Comparison of ENCODE assay signal across 16 cellular contexts in the genomic region with DNA sequence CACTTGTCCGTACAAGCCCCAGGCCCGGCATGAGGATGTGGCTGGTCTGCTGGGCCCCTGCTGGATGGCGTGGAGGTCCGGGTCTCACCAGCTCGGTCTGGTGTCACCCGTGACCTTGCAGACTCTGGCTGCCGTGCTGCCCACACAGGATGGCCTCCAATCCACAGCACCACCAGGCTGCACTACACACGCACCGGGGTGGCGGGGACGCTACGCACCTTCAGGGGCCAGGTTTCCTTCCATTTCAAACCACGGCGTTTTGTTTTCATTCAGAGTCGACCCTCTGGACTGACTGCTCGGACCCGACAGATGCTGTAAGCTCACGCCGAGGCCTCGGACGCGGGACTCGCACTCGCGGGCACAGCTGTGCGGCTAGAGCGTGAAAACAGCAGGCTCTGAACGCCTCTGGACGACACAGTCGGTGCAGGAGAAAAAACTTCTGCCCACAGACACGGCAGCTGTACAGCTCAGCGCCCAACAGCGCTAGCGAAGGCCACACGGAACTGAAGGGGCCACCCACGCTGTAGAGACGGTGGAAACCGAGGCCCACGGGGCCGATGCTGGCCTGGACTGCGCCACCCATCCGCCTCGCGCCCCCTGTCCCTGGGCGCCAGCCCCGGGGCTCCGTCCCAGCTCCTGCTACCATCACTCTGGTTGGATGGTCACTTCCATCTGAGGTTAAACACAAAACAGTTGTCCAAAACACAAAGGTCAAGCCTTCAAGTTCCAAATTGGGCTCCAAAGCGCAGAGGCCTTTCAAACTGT. TPM values are rescaled to one million over a fixed set of nuclear protein-coding genes. Genes with fewer than 3 reads are reported as not detected.
A peak's percentile ranks its signal among the peaks of the same experiment; 100 is the strongest.
DNase-seq lines count a peak whose midpoint lies in the region; TF ChIP-seq lines count a peak whose summit lies in the region.
"Had no signal": no experiment of that assay in that cellular context is flagged by ENCODE, and none has a peak within 500 bp of the region (broad histone marks: within the 10 kb centered on the region; RNA-seq: fewer than 3 reads in every experiment).

No MANE protein-coding gene starts in this region.

- in situ Hi-C loops in brain microvascular endothelial cell (cut with HindIII; ENCODE audit: low pct_ligation_motif_present, low sequenced_read_pairs), result no loop called here

- H3K27me3 ChIP-seq in neural progenitor cell, result no peaks in the 10 kb centered on the region
- H3K27me3 ChIP-seq in thyroid gland, result no peaks in the 10 kb centered on the region
- H3K27me3 ChIP-seq in brain microvascular endothelial cell (replicated peaks), result no peaks in the 10 kb centered on the region

- 88 to 91% methylated on average over 34 to 48 of the region's 48 CpGs for WGBS in thyroid gland, 2 donors

- CTCF ChIA-PET in RWPE1 (lab: Yijun Ruan, JAX), result interaction anchor here (0.7 to 1.4 kb wide), 2 partner anchors 15 kb away, joined by 3 to 4 read pairs; no protein-coding TSS in a partner anchor

- H3K27me3 Mint-ChIP-seq in chondrocyte (ENCODE audit: low read depth) (no peaks in the 10 kb centered on the region), neural progenitor cell (ENCODE audit: insufficient read depth, low read depth) (peaks cover 2% of the 10 kb centered on the region)

- no peak overlapping the region for H3K4me3 Mint-ChIP-seq in chondrocyte (ENCODE audit: unreplicated experiment)
- no peak overlapping the region for H3K4me3 Mint-ChIP-seq in neural progenitor cell

- H3K27ac Mint-ChIP-seq in chondrocyte (ENCODE audit: unreplicated experiment) (no peak overlapping the region), neural progenitor cell (no peak overlapping the region)

- no peak overlapping the region for H2AFZ ChIP-seq in neural progenitor cell (replicated peaks)
- H2AFZ ChIP-seq: PC-9 had no signal

- H3K9me3 Mint-ChIP-seq in chondrocyte (ENCODE audit: low read depth) (no peaks in the 10 kb centered on the region), neural progenitor cell (no peaks in the 10 kb centered on the region)

- H3K9me3 ChIP-seq in neural progenitor cell (ENCODE audit: low read depth) (no peaks in the 10 kb centered on the region), thyroid gland (no peaks in the 10 kb centered on the region)

- H3K4me3 ChIP-seq in neural progenitor cell (no peak overlapping the region), thyroid gland (replicated peaks in 1 of 3) (no peak overlapping the region), brain microvascular endothelial cell (ENCODE audit: low read depth, low read length) (no peak overlapping the region)
- H3K4me3 ChIP-seq: K562, PC-9 had no signal

- H3F3A ChIP-seq in neural progenitor cell (ENCODE audit: low read depth), result no peaks in the 10 kb centered on the region

- no peak overlapping the region for H3K9ac ChIP-seq in neural progenitor cell

- H4K20me1 ChIP-seq in neural progenitor cell (ENCODE audit: low read depth), result no peaks in the 10 kb centered on the region

- H3K27ac ChIP-seq in RWPE1 (peak overlapping the region; percentile 51), neural progenitor cell (no peak overlapping the region), thyroid gland (peak overlapping the region; percentile 4 to 65 (median 53)), brain microvascular endothelial cell (no peak overlapping the region)
- H3K27ac ChIP-seq: HL-60, PC-9 had no signal

- DNase-seq in RWPE1 (ENCODE audit: low spot score), result no peak
- peak; percentile 83 for DNase-seq in chondrocyte (ENCODE audit: low spot score)
- no peak for DNase-seq in neural progenitor cell (ENCODE audit: low spot score)
- no peak for DNase-seq in thyroid gland
- no peak for DNase-seq in NCI-H1105 (lab: John Stamatoyannopoulos, UW)
- DNase-seq in mesenteric fat pad (ENCODE audit: low spot score), result no peak
- DNase-seq in brain microvascular endothelial cell, result no peak
- DNase-seq: DMS 273 treated with DMSO at 0.1 percent for 48 hours; NCI-H1436 treated with DMSO at 0.1 percent for 48 hours; NCI-H2081; NCI-H345; NCI-H69; NK-92 treated with Interleukin-12 subunit alpha and Interleukin-12 subunit beta, amount 100 ng/mL, for 24 hours; PC-9 had no signal

- no peaks in the 10 kb centered on the region for H3K79me2 ChIP-seq in neural progenitor cell (ENCODE audit: low read depth)

- H3K36me3 ChIP-seq in neural progenitor cell (no peaks in the 10 kb centered on the region), thyroid gland (no peaks in the 10 kb centered on the region), brain microvascular endothelial cell (replicated peaks) (no peaks in the 10 kb centered on the region)

- intact Hi-C loops in thyroid gland (cut with DNase I), result no loop called here

- peaks cover 3% of the 10 kb centered on the region for H3K4me1 Mint-ChIP-seq in chondrocyte (ENCODE audit: low read depth)
- H3K4me1 Mint-ChIP-seq in neural progenitor cell, result peaks cover 20% of the 10 kb centered on the region

- TF ChIP-seq POLR2A in thyroid gland (IDR thresholded peaks at IDR 0.05), result no peak

- H3K4me2 ChIP-seq in neural progenitor cell, result peak overlapping the region; percentile 49
- H3K4me2 ChIP-seq: PC-9 had no signal

- POLR2A ChIA-PET in RWPE1 (lab: Yijun Ruan, JAX; ENCODE audit: low non-redundant PET), result no interaction called here

- H3K36me3 Mint-ChIP-seq in chondrocyte (ENCODE audit: low read depth), result peaks cover 4% of the 10 kb centered on the region
- H3K36me3 Mint-ChIP-seq in neural progenitor cell, result no peaks in the 10 kb centered on the region

- H3K4me1 ChIP-seq in neural progenitor cell (peaks cover 11% of the 10 kb centered on the region), thyroid gland (peaks cover 10 to 16% of the 10 kb centered on the region in 2 donors)

- TF ChIP-seq CTCF in RWPE1 (conservative IDR thresholded peaks at IDR 0.05; ENCODE audit: low read depth), result no peak
- TF ChIP-seq CTCF in chondrocyte (IDR thresholded peaks at IDR 0.05), result no peak
- TF ChIP-seq CTCF in neural progenitor cell (IDR thresholded peaks at IDR 0.05), result no peak
- no peak for TF ChIP-seq CTCF in thyroid gland (IDR thresholded peaks at IDR 0.05)
- TF ChIP-seq CTCF in brain microvascular endothelial cell (IDR thresholded peaks at IDR 0.05; ENCODE audit: low read depth, low read length, missing control alignments), result no peak

RNA-seq across cellular contexts. Expression of a gene that starts 40.0 kb away (rescaled TPM):
- 6.9 to 8.0 TPM (median 7.3 TPM) in 3 replicates for total RNA-seq in chondrocyte
- 3.2 and 10.3 TPM in 2 replicates for total RNA-seq in neural progenitor cell (ENCODE audit: low replicate concordance)
- total RNA-seq in thyroid gland, result 10 to 100 TPM; 17.5 to 34.9 (median 21.7) TPM
- total RNA-seq in mesenteric fat pad, result 2.9 TPM

Comparison
In these comparisons a context has a peak if more than half of its experiments do, and no peak if none do; other contexts are left out.
1. H3K27ac ChIP-seq: peak in RWPE1 (single experiment) and thyroid gland (3 of 3); none in neural progenitor cell (single experiment) and brain microvascular endothelial cell (single experiment).